10 cellular contexts compared by ENCODE assay signal in the genomic region with DNA sequence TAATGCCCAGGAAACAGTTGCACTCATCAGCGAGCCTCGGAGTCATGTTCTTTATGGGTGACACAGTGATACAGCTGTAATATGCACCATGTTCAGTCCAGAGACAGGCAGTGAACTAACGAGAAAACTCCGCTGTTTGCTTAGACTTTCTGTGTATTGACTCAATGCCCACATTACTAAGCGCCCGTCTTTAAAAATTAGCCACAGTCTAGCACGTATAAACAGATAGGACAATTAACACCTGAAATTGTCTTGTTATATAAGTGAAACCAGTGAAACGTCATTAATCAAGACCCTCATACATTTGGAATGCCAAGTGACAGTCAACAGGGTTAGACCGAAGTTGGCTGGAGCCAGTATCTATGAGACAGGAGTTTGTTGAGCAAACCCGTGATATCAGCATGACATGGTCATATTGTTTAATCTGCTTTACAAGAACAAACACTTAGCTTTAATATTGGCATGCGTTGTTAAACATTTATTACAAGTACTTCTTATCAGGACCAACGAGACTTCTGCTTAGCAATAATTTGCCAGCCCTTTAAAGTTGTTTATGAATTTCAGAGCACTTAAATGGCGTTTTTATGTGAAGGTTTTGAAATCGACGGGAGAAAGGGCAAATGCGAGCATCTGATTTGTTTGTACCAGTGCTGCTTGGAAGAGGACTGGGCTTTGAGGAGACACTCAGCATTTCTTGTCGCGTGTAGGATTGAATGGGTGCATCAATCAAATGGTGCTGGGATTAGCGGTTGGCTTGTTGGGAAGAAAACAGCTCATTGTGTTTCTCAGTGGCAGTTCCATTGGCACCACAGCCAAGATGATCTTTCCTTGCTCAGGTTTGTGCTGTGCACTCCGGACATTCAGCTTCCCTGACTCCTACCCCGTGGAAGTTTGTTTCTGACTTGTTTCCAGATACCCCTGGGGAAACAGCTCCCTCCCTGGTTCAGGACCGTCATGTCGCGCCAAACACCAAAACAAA. TPM values are rescaled to one million over a fixed set of nuclear protein-coding genes. Genes with fewer than 3 reads are reported as not detected.
A peak's percentile ranks its signal among the peaks of the same experiment; 100 is the strongest.
DNase-seq lines count a peak whose midpoint lies in the region; ATAC-seq and TF ChIP-seq lines count a peak whose summit lies in the region.
"Had no signal": no experiment of that assay in that cellular context is flagged by ENCODE, and none has a peak within 500 bp of the region (broad histone marks: within the 10 kb centered on the region; RNA-seq: fewer than 3 reads in every experiment).

No MANE protein-coding gene starts in this region.

- no peak overlapping the region for H2AFZ ChIP-seq in neuronal stem cell (ENCODE audit: low read length)

- H3K4me3 ChIP-seq in coronary artery (no peak overlapping the region), neuronal stem cell (ENCODE audit: low read length in 2 of 2) (no peak overlapping the region)

- H2BK5ac ChIP-seq in neuronal stem cell (ENCODE audit: low read length): no peak overlapping the region

- H3K4ac ChIP-seq in neuronal stem cell (ENCODE audit: low read length): no peak overlapping the region

- H3K36me3 ChIP-seq in neuronal stem cell (replicated peaks in 1 of 2; ENCODE audit: control insufficient read depth in 2 of 2, insufficient read depth in 2 of 2, low read length in 2 of 2): no peaks in the 10 kb centered on the region

- H2BK15ac ChIP-seq in neuronal stem cell (ENCODE audit: low read length): no peak overlapping the region

- DNase-seq in DMS79 (lab: John Stamatoyannopoulos, UW) (peak; percentile 70), NCI-H2196 (lab: John Stamatoyannopoulos, UW; ENCODE audit: unreplicated experiment) (peak; percentile 49), coronary artery (ENCODE audit: low spot score) (peak; percentile 36), neuronal stem cell (ENCODE audit: low spot score) (no peak), OCI-M2 (lab: John Stamatoyannopoulos, UW; ENCODE audit: unreplicated experiment) (no peak)
- DNase-seq: COR-L47, NCI-H524 treated with DMSO at 0.1 percent for 48 hours had no signal

- no peaks in the 10 kb centered on the region for H3K9me3 ChIP-seq in neuronal stem cell (replicated peaks in 1 of 2; ENCODE audit: control insufficient read depth in 2 of 2, insufficient read depth in 1 of 2, low read depth in 1 of 2, low read length in 2 of 2)

- no peak overlapping the region for H3K14ac ChIP-seq in neuronal stem cell (ENCODE audit: low read length)

- no peak for TF ChIP-seq CTCF in coronary artery (IDR thresholded peaks at IDR 0.05)

- H3K18ac ChIP-seq in neuronal stem cell (ENCODE audit: low read length): no peak overlapping the region

- H3K23ac ChIP-seq in neuronal stem cell (ENCODE audit: low read depth, low read length, poor library complexity): no peak overlapping the region

- H3K27ac ChIP-seq in coronary artery: no peak overlapping the region
- H3K27ac ChIP-seq in neuronal stem cell (replicated peaks; ENCODE audit: low read length): peak overlapping the region; percentile 23

- H2BK12ac ChIP-seq in neuronal stem cell (ENCODE audit: low read length): no peak overlapping the region

- peaks cover 0 to 4% of the 10 kb centered on the region in 2 donors for H3K4me1 ChIP-seq in neuronal stem cell (ENCODE audit: control insufficient read depth in 2 of 2, insufficient read depth in 1 of 2, low read depth in 1 of 2, low read length in 2 of 2)

- no peak overlapping the region for H3K4me2 ChIP-seq in neuronal stem cell (ENCODE audit: insufficient read depth, low read length, poor library complexity, severe bottlenecking)

- H3K27me3 ChIP-seq in neuronal stem cell (ENCODE audit: control insufficient read depth in 3 of 3, insufficient read depth in 3 of 3, low read depth in 1 of 3, low read length in 3 of 3): no peaks in the 10 kb centered on the region

- no peaks in the 10 kb centered on the region for H3K79me1 ChIP-seq in neuronal stem cell (ENCODE audit: low read depth, low read length)

- ATAC-seq in GM18873 (IDR thresholded peaks at IDR 0.05; ENCODE audit: low FRiP score, unreplicated experiment) (no peak), GM18505 (IDR thresholded peaks at IDR 0.05; ENCODE audit: unreplicated experiment) (no peak), GM19467 (IDR thresholded peaks at IDR 0.05; ENCODE audit: unreplicated experiment) (no peak)

- no peak overlapping the region for H2BK120ac ChIP-seq in neuronal stem cell (ENCODE audit: low read depth, low read length)

- no peak overlapping the region for H3K9ac ChIP-seq in neuronal stem cell (ENCODE audit: low read depth, low read length, poor library complexity)

- no peak overlapping the region for H2AK5ac ChIP-seq in neuronal stem cell (ENCODE audit: low read depth, low read length)

- no CpG with 5 or more reads among the region's 24 CpGs for WGBS in neuronal stem cell (ENCODE audit: extremely low coverage in 2 of 2, insufficient read length in 2 of 2, insufficient replicate concordance in 1 of 2), 2 donors

- TF ChIP-seq POLR2A in GM18505 (IDR thresholded peaks at IDR 0.05; ENCODE audit: borderline replicate concordance, extremely low read depth, insufficient read depth, insufficient read length): no peak

- no peak overlapping the region for H4K91ac ChIP-seq in neuronal stem cell (ENCODE audit: low read depth, low read length, poor library complexity)

- H4K8ac ChIP-seq in neuronal stem cell (ENCODE audit: low read depth, low read length): no peak overlapping the region

RNA-seq across cellular contexts. Expression of gene CAMK1D, which starts 56.3 kb away (rescaled TPM):
- polyA plus RNA-seq in neuronal stem cell (2013, experiment 1 of 2): 6.3 TPM
- 7.2 TPM for polyA plus RNA-seq in neuronal stem cell (2013, experiment 2 of 2)

Comparison
In these comparisons a context has a peak if more than half of its experiments do, and no peak if none do; other contexts are left out.
1. DNase-seq: peak in DMS79 (single experiment), NCI-H2196 (single experiment) and coronary artery (single experiment); none in neuronal stem cell (single experiment) and OCI-M2 (single experiment).